Comparison of ENCODE assay signal across 19 cellular contexts in genomic region chr3:110710605-110711004, GRCh38.
A peak's percentile ranks its signal among the peaks of the same experiment; 100 is the strongest.
DNase-seq lines count a peak whose midpoint lies in the region; ATAC-seq, FAIRE-seq and TF ChIP-seq lines count a peak whose summit lies in the region.
"Had no signal": no experiment of that assay in that cellular context is flagged by ENCODE, and none has a peak within 500 bp of the region (broad histone marks: within the 10 kb centered on the region; RNA-seq: fewer than 3 reads in every experiment).

No MANE protein-coding gene starts in this region.

- no peaks in the 10 kb centered on the region for H3K23me2 ChIP-seq in H1 (ENCODE audit: low read depth, low read length)

- H2AFZ ChIP-seq in H1 (ENCODE audit: low read length): no peak overlapping the region
- H2AFZ ChIP-seq: PC-9 had no signal

- H4K91ac ChIP-seq in H1 (replicated peaks; ENCODE audit: insufficient read length, low read length): peak overlapping the region; percentile 48

- 87% methylated on average over 1 of the region's 1 CpG; no CpG with 5 or more reads in 1 of the 2 experiments for WGBS in H1 (ENCODE audit: extremely low coverage in 1 of 2, insufficient coverage in 1 of 2, insufficient read length in 1 of 2, insufficient replicate concordance in 2 of 2, low coverage in 1 of 2, low lambda C conversion rate in 2 of 2, missing lambda C conversion rate in 1 of 2), 2 experiments
- WGBS in stomach, 5 donors: 59 to 80% (median 74%) methylated on average over 1 of the region's 1 CpG

- peak overlapping the region; percentile 55; the same call in 1 of the 2 replicates for H3K18ac ChIP-seq in H1 (ENCODE audit: extremely low read depth, low read length)

- no peak overlapping the region for H3K23ac ChIP-seq in H1 (ENCODE audit: insufficient read length)

- CTCF ChIA-PET in H1 (lab: Charles Lee; ENCODE audit: partially characterized antibody): no interaction called here

- H3K79me1 ChIP-seq in H1 (ENCODE audit: low read depth, low read length): no peaks in the 10 kb centered on the region

- peak overlapping the region; percentile 72; the same call in 1 of the 2 replicates for H2BK5ac ChIP-seq in H1 (ENCODE audit: low read depth, low read length)

- H3K56ac ChIP-seq in H1 (replicated peaks; ENCODE audit: insufficient read length, low read depth, low read length): no peak overlapping the region

- TF ChIP-seq EP300 in H1 (IDR thresholded peaks at IDR 0.05; ENCODE audit: borderline replicate concordance in 1 of 2, low read depth in 2 of 2, low read length in 2 of 2) (no peak), stomach (IDR thresholded peaks at IDR 0.05) (no peak)

- TF ChIP-seq CTCF in H1 (IDR thresholded peaks at IDR 0.05; ENCODE audit: control extremely low read depth in 1 of 3, insufficient read depth in 1 of 3, low read depth in 1 of 3, low read length in 3 of 3): no peak
- TF ChIP-seq CTCF in stomach (IDR thresholded peaks at IDR 0.05): no peak
- no peak for TF ChIP-seq CTCF in BE2C (IDR thresholded peaks at IDR 0.05; ENCODE audit: low read depth, low read length)

- TF ChIP-seq POLR2A in H1 (IDR thresholded peaks at IDR 0.05; ENCODE audit: control extremely low read depth in 1 of 2, low read depth in 2 of 2, low read length in 2 of 2) (no peak), stomach (IDR thresholded peaks at IDR 0.05) (no peak)

- FAIRE-seq in H1 (lab: Jason Lieb, UNC): no peak
- FAIRE-seq: D721Med had no signal

- no peak for ATAC-seq in GM19455 (IDR thresholded peaks at IDR 0.05; ENCODE audit: unreplicated experiment)
- ATAC-seq: CD8-positive, alpha-beta T cell; HCT116 had no signal

- no peak overlapping the region for H2AK5ac ChIP-seq in H1 (ENCODE audit: low read depth, low read length)

- DNase-seq in NCI-H1436 (lab: John Stamatoyannopoulos, UW) (peak; percentile 7), NCI-H1436 treated with DMSO at 0.1 percent for 48 hours (lab: John Stamatoyannopoulos, UW) (no peak), NCI-H748 treated with DMSO at 0.1 percent for 48 hours (lab: John Stamatoyannopoulos, UW) (peak; percentile 5), H1 (ENCODE audit: low read depth in 1 of 2, low spot score in 2 of 2) (no peak), stomach (peak; percentile 27), OCI-M1 (lab: John Stamatoyannopoulos, UW) (no peak), BE2C (no peak)
- DNase-seq: CD8-positive, alpha-beta T cell; DMS79 treated with DMSO at 0.1 percent for 48 hours; NCI-H1694; NCI-H2081 treated with DMSO at 0.1 percent for 48 hours; NCI-H82; PC-9; T-helper 1 cell had no signal

- H3K9me3 ChIP-seq in H1 (ENCODE audit: insufficient read depth in 2 of 2, low read depth in 1 of 2, low read length in 1 of 2): no peaks in the 10 kb centered on the region
- H3K9me3 ChIP-seq in stomach: no peaks in the 10 kb centered on the region
- no peaks in the 10 kb centered on the region for H3K9me3 ChIP-seq in BE2C
- H3K9me3 ChIP-seq: BLaER1 treated with 17β-estradiol and CSF1 and Interleukin-3, amounts not matched to agents 10 nM and 100 nM had no signal

- H4K5ac ChIP-seq in H1 (ENCODE audit: insufficient read length, low read depth, low read length): peak overlapping the region; percentile 69

- no peaks in the 10 kb centered on the region for H3K79me2 ChIP-seq in H1 (ENCODE audit: control insufficient read depth in 1 of 2, insufficient read depth in 2 of 2, low read length in 2 of 2)

- H4K20me1 ChIP-seq in H1 (replicated peaks in 1 of 2; ENCODE audit: control insufficient read depth in 1 of 2, insufficient read depth in 2 of 2, low read length in 2 of 2): no peaks in the 10 kb centered on the region
- H4K20me1 ChIP-seq: BLaER1 treated with 17β-estradiol and CSF1 and Interleukin-3, amounts not matched to agents 10 nM and 100 nM had no signal

- no peak overlapping the region for H3K4ac ChIP-seq in H1 (replicated peaks; ENCODE audit: insufficient read length, low read depth, low read length)

- no peak overlapping the region for H3K27ac ChIP-seq in H1 (ENCODE audit: low read depth, low read length)
- H3K27ac ChIP-seq in stomach: no peak overlapping the region
- H3K27ac ChIP-seq: BLaER1 treated with 17β-estradiol and CSF1 and Interleukin-3, amounts not matched to agents 10 nM and 100 nM; KMS-11; PC-9 had no signal

- H2BK20ac ChIP-seq in H1 (ENCODE audit: low read length): no peak overlapping the region

- intact Hi-C loops in stomach (cut with DNase I; ENCODE audit: low total_unique reads): no loop called here

- H4K8ac ChIP-seq in H1 (ENCODE audit: extremely low read depth, insufficient read depth, low read length): no peak overlapping the region

- POLR2A ChIA-PET in H1 (lab: Charles Lee; ENCODE audit: partially characterized antibody): no interaction called here

- no peak overlapping the region for H3K9ac ChIP-seq in H1 (replicated peaks in 1 of 4; ENCODE audit: extremely low read depth in 1 of 4, low read depth in 3 of 4, low read length in 3 of 4)
- H3K9ac ChIP-seq: BLaER1 treated with 17β-estradiol and CSF1 and Interleukin-3, amounts not matched to agents 10 nM and 100 nM; KMS-11 had no signal

- H3K14ac ChIP-seq in H1 (ENCODE audit: insufficient read length): no peak overlapping the region

- peaks cover 0 to 18% (median 12%) of the 10 kb centered on the region in 4 experiments; a peak in 5 of 7 replicates for H3K4me1 ChIP-seq in H1 (replicated peaks in 1 of 4; ENCODE audit: control insufficient read depth in 3 of 4, insufficient read depth in 4 of 4, low read length in 3 of 4)
- peaks cover 0 to 9% (median 0%) of the 10 kb centered on the region in 4 donors for H3K4me1 ChIP-seq in stomach
- H3K4me1 ChIP-seq in BE2C: no peaks in the 10 kb centered on the region

- H3K4me2 ChIP-seq in H1 (ENCODE audit: insufficient read depth in 1 of 2, low read depth in 2 of 2, low read length in 2 of 2): no peak overlapping the region
- H3K4me2 ChIP-seq: BLaER1 treated with 17β-estradiol and CSF1 and Interleukin-3, amounts not matched to agents 10 nM and 100 nM; KMS-11; PC-9 had no signal

- no peaks in the 10 kb centered on the region for H3K27me3 ChIP-seq in H1 (replicated peaks in 1 of 4; ENCODE audit: control insufficient read depth in 3 of 4, extremely low read depth in 1 of 4, insufficient read depth in 3 of 4, low read length in 3 of 4)
- no peaks in the 10 kb centered on the region for H3K27me3 ChIP-seq in stomach
- no peaks in the 10 kb centered on the region for H3K27me3 ChIP-seq in BE2C

- H3K4me3 ChIP-seq in H1 (ENCODE audit: extremely low read depth in 1 of 4, insufficient read depth in 2 of 4, low read depth in 3 of 4, low read length in 4 of 4) (no peak overlapping the region), stomach (no peak overlapping the region), BE2C (ENCODE audit: low read depth, low read length) (no peak overlapping the region)
- H3K4me3 ChIP-seq: BLaER1 treated with 17β-estradiol and CSF1 and Interleukin-3, amounts not matched to agents 10 nM and 100 nM; PC-9 had no signal

- no peak for TF ChIP-seq RAD21 in H1 (IDR thresholded peaks at IDR 0.05 in 1 of 2, conservative IDR thresholded peaks at IDR 0.05 in 1 of 2; ENCODE audit: low read depth in 2 of 2, low read length in 2 of 2)

- H2BK15ac ChIP-seq in H1 (ENCODE audit: low read length): no peak overlapping the region

- peak overlapping the region; percentile 97 for H2BK120ac ChIP-seq in H1 (replicated peaks; ENCODE audit: low read depth, low read length)

- H2BK12ac ChIP-seq in H1 (ENCODE audit: low read depth, low read length): peak overlapping the region; percentile 45; the same call in 1 of the 2 replicates

- H3K36me3 ChIP-seq in H1 (ENCODE audit: control insufficient read depth in 2 of 4, insufficient read depth in 4 of 4, low read length in 3 of 4) (peaks cover 0 to 3% (median 0%) of the 10 kb centered on the region in 4 experiments; a peak in 1 of 8 replicates), stomach (no peaks in the 10 kb centered on the region), BE2C (no peaks in the 10 kb centered on the region)
- H3K36me3 ChIP-seq: BLaER1 treated with 17β-estradiol and CSF1 and Interleukin-3, amounts not matched to agents 10 nM and 100 nM had no signal

TF ChIP-seq in H1, 55 proteins besides CTCF, POLR2A, EP300 and RAD21:
- TF ChIP-seq JUND (IDR thresholded peaks at IDR 0.05; ENCODE audit: low read length) (no peak), TCF12 (IDR thresholded peaks at IDR 0.05; ENCODE audit: low read depth, low read length) (no peak), TBP (IDR thresholded peaks at IDR 0.05; ENCODE audit: low read depth, low read length) (no peak), KDM4A (IDR thresholded peaks at IDR 0.05; ENCODE audit: low read depth, low read length, severe bottlenecking) (no peak), POLR2AphosphoS5 (IDR thresholded peaks at IDR 0.05; ENCODE audit: low read depth, low read length) (no peak), YY1 (IDR thresholded peaks at IDR 0.05; ENCODE audit: low read depth, low read length) (no peak), ZNF274 (IDR thresholded peaks at IDR 0.05; ENCODE audit: borderline replicate concordance, extremely low read depth, low read length) (no peak), SIRT6 (IDR thresholded peaks at IDR 0.05; ENCODE audit: low read length) (no peak), MAX (IDR thresholded peaks at IDR 0.05) (no peak), CBX5 (IDR thresholded peaks at IDR 0.05; ENCODE audit: low read depth, low read length) (no peak)

Comparison
In these comparisons a context has a peak if more than half of its experiments do, and no peak if none do; other contexts are left out.
1. DNase-seq: peak in NCI-H1436 (single experiment), NCI-H748 treated with DMSO at 0.1 percent for 48 hours (single experiment) and stomach (single experiment); none in NCI-H1436 treated with DMSO at 0.1 percent for 48 hours (single experiment), H1 (0 of 2), OCI-M1 (single experiment) and BE2C (single experiment).